ENCODE assay signal across 19 cellular contexts in genomic region chr16:19699472-19699871, GRCh38. TPM values are rescaled to one million over a fixed set of nuclear protein-coding genes. Genes with fewer than 3 reads are reported as not detected.
DNase-seq lines count a peak whose midpoint lies in the region; ATAC-seq, FAIRE-seq and TF ChIP-seq lines count a peak whose summit lies in the region.
"Had no signal": no experiment of that assay in that cellular context is flagged by ENCODE, and none has a peak within 500 bp of the region (broad histone marks: within the 10 kb centered on the region; RNA-seq: fewer than 3 reads in every experiment).

No MANE protein-coding gene starts in this region.

- intact Hi-C loops in Calu3 (cut with micrococcal nuclease; ENCODE audit: unreplicated experiment) (no loop called here), K562 (cut with micrococcal nuclease) (no loop called here), testis (cut with DNase I; ENCODE audit: low total_unique reads) (loop anchor here (10.0 kb wide), 1 partner anchor 55 kb away; no protein-coding TSS in a partner anchor)
- intact Hi-C loops in naive thymus-derived CD4-positive, alpha-beta T cell (cut with micrococcal nuclease), result no loop called here

- no peak overlapping the region for H3K4me2 ChIP-seq in K562 (ENCODE audit: insufficient read depth, low read length)

- H3K4me3 ChIP-seq in K562 (no peak overlapping the region), testis (no peak overlapping the region)
- no peak overlapping the region for H3K4me3 ChIP-seq in naive thymus-derived CD4-positive, alpha-beta T cell (ENCODE audit: low read length)
- H3K4me3 ChIP-seq: lower lobe of right lung, Peyer's patch, SK-N-MC had no signal

- no peak for TF ChIP-seq CTCF in Calu3 (IDR thresholded peaks at IDR 0.05; ENCODE audit: unreplicated experiment)
- TF ChIP-seq CTCF in K562 (IDR thresholded peaks at IDR 0.05 in 2 of 3, conservative IDR thresholded peaks at IDR 0.05 in 1 of 3; ENCODE audit: insufficient read depth in 2 of 3, low read depth in 1 of 3, low read length in 3 of 3), result no peak
- no peak for TF ChIP-seq CTCF in testis (IDR thresholded peaks at IDR 0.05)

- no peak for DNase-seq in Calu3
- no peak for DNase-seq in K562 (ENCODE audit: extremely low read depth in 1 of 4, low spot score in 3 of 4)
- no peak for DNase-seq in naive thymus-derived CD4-positive, alpha-beta T cell
- DNase-seq in testis, result no peak
- DNase-seq: activated CD8-positive, alpha-beta memory T cell treated with anti-CD3 and anti-CD28 coated beads, Interleukin-2, amount 50 U/mL, for 4 hours; activated gamma-delta T cell treated with Interleukin-2 at 50 U/mL for 16 hours; glutamatergic neuron; immature natural killer cell; lower lobe of right lung; NCI-H1436 treated with DMSO at 0.1 percent for 48 hours; NCI-H2227 treated with DMSO at 0.1 percent for 48 hours; Peyer's patch; retina had no signal

- no peaks in the 10 kb centered on the region; the same call in 2 of the 3 replicates for H3K79me2 ChIP-seq in K562 (ENCODE audit: control insufficient read depth, insufficient read depth, low read length)

- POLR2A ChIA-PET in K562 (lab: Yijun Ruan, JAX), result interaction anchor here (0.6 to 2.1 kb wide), 4 partner anchors 9 to 256 kb away, joined by 3 to 11 read pairs (median 4); no protein-coding TSS in a partner anchor
- POLR2A ChIA-PET in naive thymus-derived CD4-positive, alpha-beta T cell (lab: Charles Lee), result interaction anchor here (0.7 to 2.7 kb wide), 2 partner anchors 7 to 18 kb away, joined by 3 to 8 read pairs; partner anchors contain the start of genes IQCK and KNOP1

- no peaks in the 10 kb centered on the region for H3K27me3 Mint-ChIP-seq in Calu3 (ENCODE audit: unreplicated experiment)
- H3K27me3 Mint-ChIP-seq in naive thymus-derived CD4-positive, alpha-beta T cell, result no peaks in the 10 kb centered on the region

- 93% methylated on average over 5 of the region's 8 CpGs for WGBS in K562 (ENCODE audit: insufficient coverage, low coverage, missing lambda C conversion rate)
- 94 to 100% methylated on average over 2 to 8 of the region's 8 CpGs for WGBS in testis, 2 donors

- H2AFZ ChIP-seq in K562 (ENCODE audit: low read depth, low read length), result no peak overlapping the region

- no peaks in the 10 kb centered on the region for H3K9me3 ChIP-seq in K562 (replicated peaks; ENCODE audit: control insufficient read depth, insufficient read depth, low read depth, low read length)
- no peaks in the 10 kb centered on the region for H3K9me3 ChIP-seq in naive thymus-derived CD4-positive, alpha-beta T cell (ENCODE audit: control insufficient read depth in 2 of 3, low read length in 3 of 3)
- H3K9me3 ChIP-seq in testis, result no peaks in the 10 kb centered on the region
- H3K9me3 ChIP-seq: lower lobe of right lung, Peyer's patch had no signal

- no peak overlapping the region for H3K4me3 Mint-ChIP-seq in Calu3 (ENCODE audit: low read depth, unreplicated experiment)
- H3K4me3 Mint-ChIP-seq in naive thymus-derived CD4-positive, alpha-beta T cell, result peak overlapping the region in 2 of 10 donors; percentile 14 to 82
- H3K4me3 Mint-ChIP-seq: immature natural killer cell had no signal

- TF ChIP-seq RAD21 in K562 (CRISPR knock-in tag; conservative IDR thresholded peaks at IDR 0.05 in 1 of 2, IDR thresholded peaks at IDR 0.05 in 1 of 2), result no peak

- no peak overlapping the region for H3K9ac ChIP-seq in K562 (ENCODE audit: insufficient read depth in 1 of 2, low read depth in 2 of 2, low read length in 2 of 2)

- FAIRE-seq in K562 (lab: Jason Lieb, UNC), result no peak
- FAIRE-seq: H54, TTC549 had no signal

- H4K20me1 ChIP-seq in K562 (replicated peaks; ENCODE audit: control insufficient read depth, insufficient read depth, low read length), result peaks cover 11% of the 10 kb centered on the region; the same call in 1 of the 2 replicates

- ATAC-seq in K562, result no peak
- no peak for ATAC-seq in naive thymus-derived CD4-positive, alpha-beta T cell
- ATAC-seq in GM19455 (IDR thresholded peaks at IDR 0.05; ENCODE audit: unreplicated experiment), result no peak
- no peak for ATAC-seq in HG02642 (IDR thresholded peaks at IDR 0.05; ENCODE audit: poor library complexity, unreplicated experiment)
- no peak for ATAC-seq in GM21390 (IDR thresholded peaks at IDR 0.05; ENCODE audit: unreplicated experiment)

- BruUV-seq in Calu3 (replicated peaks; lab: Mats Ljungman, UMichigan), result no TSS peak
- no TSS peak for BruUV-seq in K562 (replicated peaks; lab: Mats Ljungman, UMichigan)

- H3K36me3 ChIP-seq in K562 (ENCODE audit: control insufficient read depth, insufficient read depth, low read length), result peaks cover 62% of the 10 kb centered on the region
- peaks cover 0 to 35% (median 0%) of the 10 kb centered on the region in 3 experiments for H3K36me3 ChIP-seq in naive thymus-derived CD4-positive, alpha-beta T cell (ENCODE audit: control insufficient read depth in 2 of 3, insufficient read depth in 3 of 3, low read length in 3 of 3)
- H3K36me3 ChIP-seq in testis (ENCODE audit: low read depth, missing control alignments), result no peaks in the 10 kb centered on the region

- TF ChIP-seq EP300 in K562 (IDR thresholded peaks at IDR 0.05; ENCODE audit: low read length), result no peak

- CTCF ChIA-PET in Calu3 (lab: Charles Lee) (interaction anchor here (0.8 to 1.5 kb wide), 3 partner anchors 18 to 208 kb away, joined by 3 read pairs; no protein-coding TSS in a partner anchor), K562 (lab: Yijun Ruan, JAX; ENCODE audit: low intra/inter-chr PET ratio) (no interaction called here)
- CTCF ChIA-PET in naive thymus-derived CD4-positive, alpha-beta T cell (lab: Charles Lee), result no interaction called here

- in situ Hi-C loops in K562 (cut with MboI), result no loop called here

- H3K27ac ChIP-seq in K562 (ENCODE audit: extremely low read depth, low read depth, low read length) (no peak overlapping the region), testis (peak overlapping the region; percentile 66 to 67)
- no peak overlapping the region for H3K27ac ChIP-seq in naive thymus-derived CD4-positive, alpha-beta T cell (ENCODE audit: low read depth, low read length)
- H3K27ac ChIP-seq: SK-N-MC had no signal

- no peaks in the 10 kb centered on the region for H3K27me3 ChIP-seq in K562 (ENCODE audit: control insufficient read depth in 2 of 2, insufficient read depth in 2 of 2, low read length in 2 of 2)
- H3K27me3 ChIP-seq in naive thymus-derived CD4-positive, alpha-beta T cell (ENCODE audit: control insufficient read depth in 2 of 2, insufficient read depth in 2 of 2, low read length in 2 of 2), result no peaks in the 10 kb centered on the region
- no peaks in the 10 kb centered on the region for H3K27me3 ChIP-seq in testis
- H3K27me3 ChIP-seq: Peyer's patch had no signal

- no peak for TF ChIP-seq POLR2A in K562 (conservative IDR thresholded peaks at IDR 0.05)
- no peak for TF ChIP-seq POLR2A in testis (IDR thresholded peaks at IDR 0.05)

- no peaks in the 10 kb centered on the region for H3K9me3 Mint-ChIP-seq in Calu3 (ENCODE audit: low read depth, unreplicated experiment)
- H3K9me3 Mint-ChIP-seq in naive thymus-derived CD4-positive, alpha-beta T cell, result peaks cover 0 to 1% (median 0%) of the 10 kb centered on the region in 11 donors
- H3K9me3 Mint-ChIP-seq: immature natural killer cell had no signal

- peaks cover 61% of the 10 kb centered on the region for H3K36me3 Mint-ChIP-seq in Calu3 (ENCODE audit: insufficient read depth, unreplicated experiment)
- H3K36me3 Mint-ChIP-seq in naive thymus-derived CD4-positive, alpha-beta T cell, result peaks cover 0 to 55% (median 34%) of the 10 kb centered on the region in 5 donors

- H3K4me1 ChIP-seq in K562 (replicated peaks in 1 of 2; ENCODE audit: control insufficient read depth in 2 of 2, insufficient read depth in 2 of 2, low read length in 2 of 2) (peaks cover 6 to 9% of the 10 kb centered on the region in 2 experiments; a peak in 4 of 5 replicates), testis (peaks cover 58% of the 10 kb centered on the region)
- peaks cover 34 to 46% of the 10 kb centered on the region in 2 donors for H3K4me1 ChIP-seq in naive thymus-derived CD4-positive, alpha-beta T cell (ENCODE audit: control insufficient read depth in 2 of 2, insufficient read depth in 2 of 2, low read length in 2 of 2)

- H3K27ac Mint-ChIP-seq in Calu3 (ENCODE audit: unreplicated experiment), result peak overlapping the region; percentile 59
- peak overlapping the region in 8 of 9 donors; percentile 42 to 97 (median 94) for H3K27ac Mint-ChIP-seq in naive thymus-derived CD4-positive, alpha-beta T cell
- H3K27ac Mint-ChIP-seq: immature natural killer cell had no signal

- no peaks in the 10 kb centered on the region for H3K9me1 ChIP-seq in K562 (ENCODE audit: control insufficient read depth, insufficient read depth, low read length)

- H3K4me1 Mint-ChIP-seq in Calu3 (ENCODE audit: low read depth, unreplicated experiment), result peaks cover 38% of the 10 kb centered on the region
- peaks cover 30 to 67% (median 56%) of the 10 kb centered on the region in 7 donors for H3K4me1 Mint-ChIP-seq in naive thymus-derived CD4-positive, alpha-beta T cell

RNA-seq across cellular contexts. Expression of gene KNOP1, which starts 18.6 kb away (rescaled TPM):
- total RNA-seq in Calu3 (2022), result 84.9 and 99.0 TPM in 2 replicates
- total RNA-seq in K562 (2011; cell fraction: chromatin; rRNA removed; ENCODE audit: low replicate concordance), result 52.3 and 57.2 TPM in 2 replicates
- total RNA-seq in K562 (2011; cell fraction: nucleolus; rRNA removed), result 32.2 and 36.4 TPM in 2 replicates
- total RNA-seq in K562 (2011; cell fraction: nucleoplasm; rRNA removed), result 42.1 and 46.4 TPM in 2 replicates
- 31.9 and 33.7 TPM in 2 replicates for total RNA-seq in K562 (2014; rRNA removed)
- 44.8 and 54.8 TPM in 2 replicates for total RNA-seq in K562 (2014; rRNA removed; fragmentation: Illumina TruSeq; extraction: Trizol)
- total RNA-seq in K562 (2015; rRNA removed; fragmentation: Illumina TruSeq; extraction: Trizol), result 53.1 and 53.4 TPM in 2 replicates
- total RNA-seq in K562 (2021), result 35.8 and 38.2 TPM in 2 replicates
- 15.4 and 22.4 TPM in 2 replicates for polyA plus RNA-seq in K562 (2011; rRNA removed)
- 9.7 and 11.0 TPM in 2 replicates for polyA plus RNA-seq in K562 (2011; cell fraction: cytosol; rRNA removed)
- polyA plus RNA-seq in K562 (2011; cell fraction: nucleus; rRNA removed), result 15.8 and 17.5 TPM in 2 replicates
- polyA plus RNA-seq in K562 (2012), result 18.9 and 30.8 TPM in 2 replicates
- polyA plus RNA-seq in K562 (2014; fragmentation: Illumina TruSeq; extraction: Trizol), result 43.0 and 57.6 TPM in 2 replicates
- polyA plus RNA-seq in K562 (2014; fragmentation: Nextera tagmentation; extraction: Ambion mirVana), result 10 to 100 TPM; 39.3 to 50.9 TPM
- 38.6 and 48.6 TPM in 2 replicates for polyA plus RNA-seq in K562 (2014; rRNA removed)
- polyA minus RNA-seq in K562 (2011; rRNA and poly(A)+ RNA removed), result 26.5 and 31.7 TPM in 2 replicates
- 12.3 and 13.9 TPM in 2 replicates for polyA minus RNA-seq in K562 (2011; cell fraction: cytosol; rRNA and poly(A)+ RNA removed)
- 10.8 and 15.9 TPM in 2 replicates for polyA minus RNA-seq in K562 (2011; cell fraction: nucleus; rRNA and poly(A)+ RNA removed)
- 10 to 100 TPM in 3 of 5 experiments, 1 to 10 TPM in 2; 6.4 to 20.6 (median 18.5) TPM for total RNA-seq in naive thymus-derived CD4-positive, alpha-beta T cell
- polyA plus RNA-seq in naive thymus-derived CD4-positive, alpha-beta T cell, result 10 to 100 TPM in 1 of 2 donors, 1 to 10 TPM in 1; 9.8 to 13.4 TPM
- 10 to 100 TPM; 25.3 to 26.8 TPM for total RNA-seq in testis
- polyA plus RNA-seq in testis (ENCODE audit: insufficient read depth, low read depth, low replicate concordance), result 22.4 TPM

RNA-seq across cellular contexts. Expression of gene IQCK, which starts 18.6 kb away (rescaled TPM):
- total RNA-seq in Calu3 (2022) (42.5 and 43.2 TPM in 2 replicates), K562 (2014; rRNA removed) (4.9 and 6.4 TPM in 2 replicates), K562 (2014; rRNA removed; fragmentation: Illumina TruSeq; extraction: Trizol) (5.4 and 5.7 TPM in 2 replicates), K562 (2015; rRNA removed; fragmentation: Illumina TruSeq; extraction: Trizol) (5.3 and 5.6 TPM in 2 replicates), K562 (2021) (6.2 and 7.3 TPM in 2 replicates), testis (10 to 100 TPM; 77.8 to 91.3 TPM)
- 18.2 and 23.3 TPM in 2 replicates for total RNA-seq in K562 (2011; cell fraction: chromatin; rRNA removed; ENCODE audit: low replicate concordance)
- total RNA-seq in K562 (2011; cell fraction: nucleolus; rRNA removed), result 13.7 and 15.2 TPM in 2 replicates
- total RNA-seq in K562 (2011; cell fraction: nucleoplasm; rRNA removed), result 13.3 and 25.6 TPM in 2 replicates
- polyA plus RNA-seq in K562 (2011; rRNA removed) (8.8 and 10.1 TPM in 2 replicates), K562 (2014; fragmentation: Illumina TruSeq; extraction: Trizol) (7.8 and 9.2 TPM in 2 replicates), K562 (2014; fragmentation: Nextera tagmentation; extraction: Ambion mirVana) (10 to 100 TPM in 1 of 2 experiments, 1 to 10 TPM in 1; 9.6 to 12.2 TPM), K562 (2014; rRNA removed) (4.7 and 5.2 TPM in 2 replicates), testis (ENCODE audit: insufficient read depth, low read depth, low replicate concordance) (102 TPM)
- polyA plus RNA-seq in K562 (2011; cell fraction: cytosol; rRNA removed), result 5.8 and 10.0 TPM in 2 replicates
- 13.9 and 14.2 TPM in 2 replicates for polyA plus RNA-seq in K562 (2011; cell fraction: nucleus; rRNA removed)
- polyA plus RNA-seq in K562 (2012), result 4.5 and 5.6 TPM in 2 replicates
- polyA minus RNA-seq in K562 (2011; rRNA and poly(A)+ RNA removed), result 11.1 and 11.2 TPM in 2 replicates
- polyA minus RNA-seq in K562 (2011; cell fraction: cytosol; rRNA and poly(A)+ RNA removed), result 3.5 and 10.8 TPM in 2 replicates
- 12.0 and 14.2 TPM in 2 replicates for polyA minus RNA-seq in K562 (2011; cell fraction: nucleus; rRNA and poly(A)+ RNA removed)
- 1 to 10 TPM in 4 of 5 experiments, under 1 TPM in 1; 0.48 to 4.1 (median 2.6) TPM for total RNA-seq in naive thymus-derived CD4-positive, alpha-beta T cell
- 1 to 10 TPM; 3.5 to 5.0 TPM for polyA plus RNA-seq in naive thymus-derived CD4-positive, alpha-beta T cell

Comparison
In these comparisons a context has a peak if more than half of its experiments do, and no peak if none do; other contexts are left out.
1. H3K27ac ChIP-seq: peak in testis (2 of 2); none in K562 (single experiment) and naive thymus-derived CD4-positive, alpha-beta T cell (single experiment).